ENCODE assay signal across 1 cellular context in the genomic region with DNA sequence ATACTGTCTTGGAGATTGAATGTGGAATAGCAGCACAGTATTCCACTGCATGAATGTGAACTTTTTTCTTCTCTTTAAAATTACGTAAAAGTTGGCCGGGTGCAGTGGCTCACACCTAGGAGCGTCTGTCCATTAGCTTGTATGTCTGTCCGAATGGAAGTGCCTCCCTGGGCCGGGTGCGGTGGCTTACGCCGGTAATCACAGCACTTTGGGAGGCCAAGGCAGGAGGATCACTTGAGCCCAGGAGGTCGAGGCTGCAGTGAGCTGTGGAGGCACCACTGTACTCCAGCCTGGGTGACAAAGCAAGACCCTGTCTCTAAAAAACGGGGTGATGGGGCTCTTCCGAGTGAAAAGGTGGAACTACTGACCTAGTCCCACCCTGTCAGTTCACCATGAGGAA.
TF ChIP-seq lines count a peak whose summit lies in the region.

No MANE protein-coding gene starts in this region.

TF ChIP-seq in H1, 55 proteins besides CTCF, POLR2A, EP300 and RAD21:
- TF ChIP-seq ZNF274 (IDR thresholded peaks at IDR 0.05; ENCODE audit: borderline replicate concordance, extremely low read depth, low read length) (no peak), CREB1 (IDR thresholded peaks at IDR 0.05) (no peak), TCF12 (IDR thresholded peaks at IDR 0.05; ENCODE audit: low read depth, low read length) (no peak), EGR1 (IDR thresholded peaks at IDR 0.05; ENCODE audit: borderline replicate concordance, low read depth, low read length) (no peak), SIX5 (IDR thresholded peaks at IDR 0.05; ENCODE audit: low read depth, low read length) (no peak), SP1 (IDR thresholded peaks at IDR 0.05; ENCODE audit: low read depth, low read length) (no peak), CBX8 (IDR thresholded peaks at IDR 0.05; ENCODE audit: borderline replicate concordance, low read depth, low read length) (no peak), MAFK (IDR thresholded peaks at IDR 0.05; ENCODE audit: low read depth, low read length) (no peak), CBX5 (IDR thresholded peaks at IDR 0.05; ENCODE audit: low read depth, low read length) (no peak), KDM1A (IDR thresholded peaks at IDR 0.05; ENCODE audit: borderline replicate concordance, low read length) (no peak), TAF7 (optimal IDR thresholded peaks at IDR 0.05; ENCODE audit: borderline replicate concordance, low read depth, low read length) (no peak), ASH2L (IDR thresholded peaks at IDR 0.05; ENCODE audit: low read length) (no peak), HDAC6 (IDR thresholded peaks at IDR 0.05; ENCODE audit: low read depth, low read length) (no peak), ATF3 (IDR thresholded peaks at IDR 0.05; ENCODE audit: insufficient read depth, low read depth, low read length) (no peak)
- TF ChIP-seq, protein P1, sequence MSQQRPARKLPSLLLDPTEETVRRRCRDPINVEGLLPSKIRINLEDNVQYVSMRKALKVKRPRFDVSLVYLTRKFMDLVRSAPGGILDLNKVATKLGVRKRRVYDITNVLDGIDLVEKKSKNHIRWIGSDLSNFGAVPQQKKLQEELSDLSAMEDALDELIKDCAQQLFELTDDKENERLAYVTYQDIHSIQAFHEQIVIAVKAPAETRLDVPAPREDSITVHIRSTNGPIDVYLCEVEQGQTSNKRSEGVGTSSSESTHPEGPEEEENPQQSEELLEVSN (IDR thresholded peaks at IDR 0.05), result no peak
